Comparison of ENCODE assay signal across 9 cellular contexts in genomic region chr7:93921190-93921585, GRCh38. TPM values are rescaled to one million over a fixed set of nuclear protein-coding genes. Genes with fewer than 3 reads are reported as not detected.
DNase-seq lines count a peak whose midpoint lies in the region; ATAC-seq and TF ChIP-seq lines count a peak whose summit lies in the region.
"Had no signal": no experiment of that assay in that cellular context is flagged by ENCODE, and none has a peak within 500 bp of the region (broad histone marks: within the 10 kb centered on the region; RNA-seq: fewer than 3 reads in every experiment).

No MANE protein-coding gene starts in this region.

- ATAC-seq in PC-3 (no peak), HG03469 (IDR thresholded peaks at IDR 0.05; ENCODE audit: unreplicated experiment) (no peak), GM21786 (IDR thresholded peaks at IDR 0.05; ENCODE audit: unreplicated experiment) (no peak)

- H2AFZ ChIP-seq in PC-3 (ENCODE audit: low read length) (peak overlapping the region; percentile 88), osteoblast (ENCODE audit: low read length) (peak overlapping the region; percentile 97)

- H3K9me3 ChIP-seq in PC-3 (ENCODE audit: low read length) (no peaks in the 10 kb centered on the region), osteoblast (ENCODE audit: low read depth, low read length) (no peaks in the 10 kb centered on the region)

- H3K27ac ChIP-seq in PC-3 (ENCODE audit: low read length) (peak overlapping the region; percentile 68), osteoblast (ENCODE audit: low read depth, low read length) (peak overlapping the region; percentile 91)

- H3K9ac ChIP-seq in PC-3 (ENCODE audit: low read length), result peak overlapping the region; percentile 73

- no peaks in the 10 kb centered on the region for H4K20me1 ChIP-seq in PC-3 (ENCODE audit: low read length)
- H4K20me1 ChIP-seq in osteoblast (ENCODE audit: insufficient read depth, low read length), result no peaks in the 10 kb centered on the region

- no peaks in the 10 kb centered on the region for H3F3A ChIP-seq in PC-3 (ENCODE audit: low read length, unreplicated experiment)

- H3K36me3 ChIP-seq in PC-3 (ENCODE audit: low read depth, low read length) (no peaks in the 10 kb centered on the region), osteoblast (ENCODE audit: insufficient read depth, low read length) (peaks cover under 1% of the 10 kb centered on the region)

- intact Hi-C loops in PC-3 (cut with micrococcal nuclease), result loop anchor here (5.0 kb wide), 1 partner anchor 36 kb away; no protein-coding TSS in a partner anchor

- POLR2A ChIA-PET in PC-3 (lab: Charles Lee; ENCODE audit: unreplicated experiment), result interaction anchor here (0.5 to 1.0 kb wide), 2 partner anchors 261 to 353 kb away, joined by 3 to 12 read pairs; no protein-coding TSS in a partner anchor

- H3K4me3 ChIP-seq in AG10803 (ENCODE audit: low read length), result peak overlapping the region; percentile 76
- peak overlapping the region; percentile 73 for H3K4me3 ChIP-seq in PC-3 (ENCODE audit: low read length)
- peak overlapping the region; percentile 51 for H3K4me3 ChIP-seq in epithelial cell of esophagus (ENCODE audit: low read length)
- peak overlapping the region; percentile 83 for H3K4me3 ChIP-seq in osteoblast (ENCODE audit: insufficient read depth, low read length)

- H3K27me3 ChIP-seq in PC-3 (ENCODE audit: low read length) (no peaks in the 10 kb centered on the region), osteoblast (ENCODE audit: insufficient read depth, low read length) (no peaks in the 10 kb centered on the region)

- CTCF ChIA-PET in PC-3 (lab: Charles Lee), result interaction anchor here (0.6 to 1.2 kb wide), 3 partner anchors 18 to 368 kb away, joined by 3 to 5 read pairs (median 3); no protein-coding TSS in a partner anchor

- DNase-seq in AG10803 (ENCODE audit: low read depth), result peak; percentile 7
- no peak for DNase-seq in PC-3
- no peak for DNase-seq in epithelial cell of esophagus (ENCODE audit: low read depth)
- DNase-seq in osteoblast (ENCODE audit: insufficient read length, low spot score, missing footprints), result no peak
- no peak for DNase-seq in NCI-H2196 (lab: John Stamatoyannopoulos, UW; ENCODE audit: unreplicated experiment)
- DNase-seq in HuH-7 (ENCODE audit: low spot score), result no peak
- DNase-seq: cortex of kidney had no signal

- H3K9me2 ChIP-seq in PC-3 (replicated peaks; ENCODE audit: low read length), result no peaks in the 10 kb centered on the region

- TF ChIP-seq CTCF in AG10803 (conservative IDR thresholded peaks at IDR 0.05; ENCODE audit: low read length), result no peak
- TF ChIP-seq CTCF in PC-3 (conservative IDR thresholded peaks at IDR 0.05; ENCODE audit: low read depth, low read length), result no peak
- no peak for TF ChIP-seq CTCF in epithelial cell of esophagus (IDR thresholded peaks at IDR 0.05; ENCODE audit: insufficient read depth, low read depth, low read length, missing control alignments)
- no peak for TF ChIP-seq CTCF in osteoblast (IDR thresholded peaks at IDR 0.05; ENCODE audit: extremely low read depth, low read depth, low read length)

- H3K4me2 ChIP-seq in PC-3 (ENCODE audit: low read length), result peak overlapping the region; percentile 83
- H3K4me2 ChIP-seq in osteoblast (ENCODE audit: insufficient read depth, low read length), result peak overlapping the region; percentile 91

- H3K79me2 ChIP-seq in PC-3 (ENCODE audit: low read length) (0 out of 2 replicates have a peak, but pooled peaks cover 6% of the 10 kb centered on the region), osteoblast (ENCODE audit: insufficient read depth, low read length) (peaks cover 44% of the 10 kb centered on the region)

- H3K4me1 ChIP-seq in PC-3 (ENCODE audit: insufficient read depth, low read length) (no peaks in the 10 kb centered on the region), osteoblast (ENCODE audit: insufficient read depth, low read length) (peaks cover 21% of the 10 kb centered on the region)

- no TSS peak for BruUV-seq in PC-3 (replicated peaks; lab: Mats Ljungman, UMichigan)

RNA-seq across cellular contexts. Expression of gene GNG11, which starts 0.3 kb away (rescaled TPM):
- 3.0 and 4.4 TPM in 2 replicates for total RNA-seq in PC-3 (2014; rRNA removed)
- total RNA-seq in osteoblast, result 7.6 and 8.8 TPM in 2 replicates

RNA-seq across cellular contexts. Expression of gene GNGT1, which starts 14.8 kb away (rescaled TPM):
- not detected in 2 replicates for total RNA-seq in PC-3 (2014; rRNA removed)
- total RNA-seq in osteoblast, result not detected in 2 replicates

RNA-seq across cellular contexts. Expression of gene TFPI2, which starts 30.6 kb away (rescaled TPM):
- total RNA-seq in PC-3 (2014; rRNA removed), result 53.1 and 62.6 TPM in 2 replicates
- 8.7 and 10.6 TPM in 2 replicates for total RNA-seq in osteoblast
